Comparison of ENCODE assay signal across 9 cellular contexts in genomic region chr11:18617688-18618340, GRCh38. TPM values are rescaled to one million over a fixed set of nuclear protein-coding genes. Genes with fewer than 3 reads are reported as not detected.
DNase-seq lines count a peak whose midpoint lies in the region; ATAC-seq, FAIRE-seq and TF ChIP-seq lines count a peak whose summit lies in the region.
"Had no signal": no experiment of that assay in that cellular context is flagged by ENCODE, and none has a peak within 500 bp of the region (broad histone marks: within the 10 kb centered on the region; RNA-seq: fewer than 3 reads in every experiment).

No MANE protein-coding gene starts in this region.

- no peak overlapping the region for H2AFZ ChIP-seq in DND-41 (ENCODE audit: low read depth, low read length)
- H2AFZ ChIP-seq in HepG2 (ENCODE audit: low read length): no peak overlapping the region

- BruUV-seq in HepG2 (replicated peaks; lab: Mats Ljungman, UMichigan): no TSS peak

- H3K4me2 ChIP-seq in DND-41 (ENCODE audit: insufficient read depth, low read length): peak overlapping the region; percentile 57
- H3K4me2 ChIP-seq in HepG2 (ENCODE audit: low read depth, low read length): no peak overlapping the region

- peaks cover 75% of the 10 kb centered on the region for H3K79me2 ChIP-seq in DND-41 (ENCODE audit: insufficient read depth, low read length)
- peaks cover 40% of the 10 kb centered on the region for H3K79me2 ChIP-seq in HepG2 (ENCODE audit: insufficient read depth, low read length)

- H3K27me3 Mint-ChIP-seq in activated T-cell treated with anti-CD3 and anti-CD28 coated beads, Interleukin-2, amount 50 U/mL, for 72 hours (ENCODE audit: low read depth): no peaks in the 10 kb centered on the region

- H3K9me3 Mint-ChIP-seq in activated T-cell treated with anti-CD3 and anti-CD28 coated beads, Interleukin-2, amount 50 U/mL, for 72 hours: no peaks in the 10 kb centered on the region

- peaks cover 13 to 17% of the 10 kb centered on the region in 2 donors for H3K36me3 Mint-ChIP-seq in activated T-cell treated with anti-CD3 and anti-CD28 coated beads, Interleukin-2, amount 50 U/mL, for 72 hours (ENCODE audit: insufficient read depth in 2 of 2)

- CTCF ChIA-PET in HepG2 (lab: Yijun Ruan, JAX; ENCODE audit: low intra/inter-chr PET ratio, low total read pairs): no interaction called here

- H3K36me3 ChIP-seq in DND-41 (ENCODE audit: insufficient read depth, low read length): peaks cover 31% of the 10 kb centered on the region
- H3K36me3 ChIP-seq in muscle layer of duodenum (ENCODE audit: control insufficient read depth in 1 of 2, insufficient read depth in 2 of 2, low read length in 2 of 2): peaks cover 15 to 30% of the 10 kb centered on the region in 2 donors
- H3K36me3 ChIP-seq in HepG2 (replicated peaks in 1 of 2; ENCODE audit: control insufficient read depth in 1 of 2, insufficient read depth in 2 of 2, low read length in 2 of 2): peaks cover 9 to 36% of the 10 kb centered on the region in 2 experiments

- POLR2A ChIA-PET in HepG2 (lab: Yijun Ruan, JAX): interaction anchor here (2.3 kb wide), 1 partner anchor 16 kb away, joined by 7 read pairs; the partner anchor contains the start of gene SPTY2D1

- peaks cover 65% of the 10 kb centered on the region for H3K4me1 Mint-ChIP-seq in activated T-cell treated with anti-CD3 and anti-CD28 coated beads, Interleukin-2, amount 50 U/mL, for 72 hours (ENCODE audit: low read depth)

- H4K20me1 ChIP-seq in DND-41 (ENCODE audit: insufficient read depth, low read length): peaks cover 46% of the 10 kb centered on the region; the same call in 1 of the 2 replicates
- H4K20me1 ChIP-seq in HepG2 (ENCODE audit: insufficient read depth, low read length): 0 out of 2 replicates have a peak, but pooled peaks cover 2% of the 10 kb centered on the region

- intact Hi-C loops in HepG2 (cut with micrococcal nuclease; ENCODE audit: unreplicated experiment): no loop called here

- peak; percentile 97 for ATAC-seq in DND-41 (ENCODE audit: insufficient read depth, low read depth)
- peak; percentile 38 for ATAC-seq in HG02938 (IDR thresholded peaks at IDR 0.05; ENCODE audit: unreplicated experiment)
- ATAC-seq in activated T-cell treated with anti-CD3 and anti-CD28 coated beads, Interleukin-2, amount 50 U/mL, for 72 hours (replicated peaks in 1 of 2): peak; percentile 66 to 74
- no peak for ATAC-seq in HG03139 (IDR thresholded peaks at IDR 0.05; ENCODE audit: unreplicated experiment)
- no peak for ATAC-seq in HepG2

- no peak for FAIRE-seq in HepG2 (lab: Jason Lieb, UNC)

- no peak for TF ChIP-seq RAD21 in HepG2 (CRISPR knock-in tag; IDR thresholded peaks at IDR 0.05)

- DNase-seq in DND-41: peak; percentile 77
- DNase-seq in activated T-cell treated with anti-CD3 and anti-CD28 coated beads, Interleukin-2, amount 50 U/mL, for 72 hours: peak; percentile 39 to 49
- DNase-seq in AG08396 (ENCODE audit: low spot score): no peak
- no peak for DNase-seq in HepG2 (ENCODE audit: low spot score)
- DNase-seq in D341Med (ENCODE audit: low spot score): no peak

- H3K4me3 ChIP-seq in DND-41 (ENCODE audit: low read depth in 1 of 2, low read length in 2 of 2) (no peak overlapping the region; a peak in 1 of 4 replicates), muscle layer of duodenum (ENCODE audit: low read depth in 1 of 2, low read length in 2 of 2) (no peak overlapping the region), HepG2 (replicated peaks in 1 of 3; ENCODE audit: insufficient read depth in 1 of 3, low read depth in 2 of 3, low read length in 3 of 3) (no peak overlapping the region)

- TF ChIP-seq POLR2A in HepG2 (IDR thresholded peaks at IDR 0.05; ENCODE audit: insufficient read depth in 1 of 2, low read depth in 2 of 2, low read length in 2 of 2): no peak

- H3K4me1 ChIP-seq in DND-41 (ENCODE audit: insufficient read depth, low read length): peaks cover 35% of the 10 kb centered on the region
- peaks cover 9 to 14% of the 10 kb centered on the region in 2 donors for H3K4me1 ChIP-seq in muscle layer of duodenum (ENCODE audit: control insufficient read depth in 1 of 2, insufficient read depth in 2 of 2, low read length in 2 of 2)
- H3K4me1 ChIP-seq in HepG2 (ENCODE audit: insufficient read depth, low read length): peaks cover 5% of the 10 kb centered on the region; the same call in 1 of the 2 replicates

- H3K9ac ChIP-seq in DND-41 (ENCODE audit: low read depth, low read length): peak overlapping the region; percentile 49
- H3K9ac ChIP-seq in HepG2 (ENCODE audit: insufficient read depth, low read depth, low read length): no peak overlapping the region

- TF ChIP-seq EP300 in HepG2 (IDR thresholded peaks at IDR 0.05; ENCODE audit: low read depth in 2 of 2, low read length in 2 of 2) (no peak), HepG2 (CRISPR knock-in tag; IDR thresholded peaks at IDR 0.05; ENCODE audit: borderline replicate concordance) (no peak)

- no peaks in the 10 kb centered on the region for H3K27me3 ChIP-seq in DND-41 (ENCODE audit: insufficient read depth, low read length, poor library complexity)
- no peaks in the 10 kb centered on the region for H3K27me3 ChIP-seq in muscle layer of duodenum (ENCODE audit: low read depth, low read length)
- H3K27me3 ChIP-seq in HepG2 (ENCODE audit: control insufficient read depth in 1 of 2, insufficient read depth in 2 of 2, low read length in 2 of 2): no peaks in the 10 kb centered on the region

- in situ Hi-C loops in HepG2 (cut with HindIII; ENCODE audit: extremely low pct_ligation_motif_present, low pct_unique_long_range_greater_than_20kb): no loop called here

- peak overlapping the region; percentile 77 for H3K27ac Mint-ChIP-seq in activated T-cell treated with anti-CD3 and anti-CD28 coated beads, Interleukin-2, amount 50 U/mL, for 72 hours

- WGBS in HepG2 (ENCODE audit: low lambda C conversion rate): 82% methylated on average over 10 of the region's 10 CpGs

- peak overlapping the region; percentile 76 for H3K27ac ChIP-seq in DND-41 (ENCODE audit: low read length)
- H3K27ac ChIP-seq in muscle layer of duodenum (ENCODE audit: low read length): peak overlapping the region; percentile 41
- no peak overlapping the region for H3K27ac ChIP-seq in HepG2 (ENCODE audit: extremely low read length, insufficient read depth, low read length)

- H3K9me3 ChIP-seq in DND-41 (ENCODE audit: insufficient read depth, low read length, severe bottlenecking) (no peaks in the 10 kb centered on the region), muscle layer of duodenum (ENCODE audit: control insufficient read depth in 1 of 2, low read length in 2 of 2) (no peaks in the 10 kb centered on the region), HepG2 (ENCODE audit: low read length) (no peaks in the 10 kb centered on the region)

- TF ChIP-seq CTCF in DND-41 (IDR thresholded peaks at IDR 0.05; ENCODE audit: borderline replicate concordance, extremely low read depth, low read length, poor library complexity, severe bottlenecking): no peak
- no peak for TF ChIP-seq CTCF in HepG2 (CRISPR knock-in tag; IDR thresholded peaks at IDR 0.05)

- peak overlapping the region; percentile 72 to 82 for H3K4me3 Mint-ChIP-seq in activated T-cell treated with anti-CD3 and anti-CD28 coated beads, Interleukin-2, amount 50 U/mL, for 72 hours

RNA-seq across cellular contexts. Expression of gene SPTY2D1, which starts 16.3 kb away (rescaled TPM):
- 10 to 100 TPM; 23.1 to 25.3 TPM for total RNA-seq in activated T-cell treated with anti-CD3 and anti-CD28 coated beads, Interleukin-2, amount 50 U/mL, for 72 hours
- total RNA-seq in HepG2 (2016; rRNA removed; fragmentation: Illumina TruSeq; extraction: Trizol): 14.8 and 22.2 TPM in 2 replicates
- 1.1 and 1.2 TPM in 2 replicates for total RNA-seq in HepG2 (2016; cell fraction: cytosol; rRNA removed; fragmentation: Illumina TruSeq; extraction: Trizol; ENCODE audit: low read depth)
- total RNA-seq in HepG2 (2016; cell fraction: insoluble cytoplasmic fraction; rRNA removed; fragmentation: Illumina TruSeq; extraction: Trizol): 16.2 and 20.9 TPM in 2 replicates
- total RNA-seq in HepG2 (2016; cell fraction: membrane; rRNA removed; fragmentation: Illumina TruSeq; extraction: Trizol): 3.3 and 4.4 TPM in 2 replicates
- 9.3 and 9.9 TPM in 2 replicates for total RNA-seq in HepG2 (2016; cell fraction: nucleus; rRNA removed; fragmentation: Illumina TruSeq; extraction: Trizol)
- polyA plus RNA-seq in HepG2 (2011; rRNA removed): 5.4 and 6.9 TPM in 2 replicates
- polyA plus RNA-seq in HepG2 (2011; cell fraction: cytosol; rRNA removed): 5.7 and 7.0 TPM in 2 replicates
- 3.7 and 3.8 TPM in 2 replicates for polyA plus RNA-seq in HepG2 (2011; cell fraction: nucleus; rRNA removed)
- polyA plus RNA-seq in HepG2 (2012): 5.1 and 6.9 TPM in 2 replicates
- polyA plus RNA-seq in HepG2 (2016; cell fraction: cytosol; fragmentation: Illumina TruSeq; extraction: Trizol; ENCODE audit: low read depth): 0.76 and 0.80 TPM in 2 replicates
- polyA plus RNA-seq in HepG2 (2016; cell fraction: insoluble cytoplasmic fraction; fragmentation: Illumina TruSeq; extraction: Trizol; ENCODE audit: low read depth): 13.3 and 15.1 TPM in 2 replicates
- 1.7 and 2.0 TPM in 2 replicates for polyA plus RNA-seq in HepG2 (2016; cell fraction: membrane; fragmentation: Illumina TruSeq; extraction: Trizol; ENCODE audit: low read depth)
- polyA plus RNA-seq in HepG2 (2016; cell fraction: nucleus; fragmentation: Illumina TruSeq; extraction: Trizol; ENCODE audit: insufficient read depth, low read depth): 9.4 and 9.7 TPM in 2 replicates
- polyA minus RNA-seq in HepG2 (2011; rRNA and poly(A)+ RNA removed; ENCODE audit: low replicate concordance): 14.5 and 22.2 TPM in 2 replicates
- 7.8 and 7.9 TPM in 2 replicates for polyA minus RNA-seq in HepG2 (2011; cell fraction: cytosol; rRNA and poly(A)+ RNA removed)
- 7.9 and 9.3 TPM in 2 replicates for polyA minus RNA-seq in HepG2 (2011; cell fraction: nucleus; rRNA and poly(A)+ RNA removed)

RNA-seq across cellular contexts. Expression of gene MISFA, which starts 18.2 kb away (rescaled TPM):
- total RNA-seq in activated T-cell treated with anti-CD3 and anti-CD28 coated beads, Interleukin-2, amount 50 U/mL, for 72 hours: 1 to 10 TPM; 1.0 to 3.1 TPM
- 4.8 and 5.4 TPM in 2 replicates for total RNA-seq in HepG2 (2016; rRNA removed; fragmentation: Illumina TruSeq; extraction: Trizol)
- total RNA-seq in HepG2 (2016; cell fraction: cytosol; rRNA removed; fragmentation: Illumina TruSeq; extraction: Trizol; ENCODE audit: low read depth): 12.1 and 19.1 TPM in 2 replicates
- 6.5 and 7.6 TPM in 2 replicates for total RNA-seq in HepG2 (2016; cell fraction: insoluble cytoplasmic fraction; rRNA removed; fragmentation: Illumina TruSeq; extraction: Trizol)
- total RNA-seq in HepG2 (2016; cell fraction: membrane; rRNA removed; fragmentation: Illumina TruSeq; extraction: Trizol): 9.0 and 12.8 TPM in 2 replicates
- total RNA-seq in HepG2 (2016; cell fraction: nucleus; rRNA removed; fragmentation: Illumina TruSeq; extraction: Trizol): 4.3 and 7.6 TPM in 2 replicates
- polyA plus RNA-seq in HepG2 (2011; rRNA removed): 0.90 and 1.4 TPM in 2 replicates
- 1.5 and 2.5 TPM in 2 replicates for polyA plus RNA-seq in HepG2 (2011; cell fraction: cytosol; rRNA removed)
- 0.33 and 1.5 TPM in 2 replicates for polyA plus RNA-seq in HepG2 (2011; cell fraction: nucleus; rRNA removed)
- 3.7 and 3.8 TPM in 2 replicates for polyA plus RNA-seq in HepG2 (2012)
- 13.7 and 20.5 TPM in 2 replicates for polyA plus RNA-seq in HepG2 (2016; cell fraction: cytosol; fragmentation: Illumina TruSeq; extraction: Trizol; ENCODE audit: low read depth)
- 4.9 and 5.4 TPM in 2 replicates for polyA plus RNA-seq in HepG2 (2016; cell fraction: insoluble cytoplasmic fraction; fragmentation: Illumina TruSeq; extraction: Trizol; ENCODE audit: low read depth)
- polyA plus RNA-seq in HepG2 (2016; cell fraction: membrane; fragmentation: Illumina TruSeq; extraction: Trizol; ENCODE audit: low read depth): 4.5 and 10.5 TPM in 2 replicates
- polyA plus RNA-seq in HepG2 (2016; cell fraction: nucleus; fragmentation: Illumina TruSeq; extraction: Trizol; ENCODE audit: insufficient read depth, low read depth): 13.2 and 14.4 TPM in 2 replicates
- polyA minus RNA-seq in HepG2 (2011; rRNA and poly(A)+ RNA removed; ENCODE audit: low replicate concordance): 1.5 and 2.2 TPM in 2 replicates
- polyA minus RNA-seq in HepG2 (2011; cell fraction: cytosol; rRNA and poly(A)+ RNA removed): 1.9 TPM in 1 of 2 replicates, not detected in the other
- 6.2 and 8.6 TPM in 2 replicates for polyA minus RNA-seq in HepG2 (2011; cell fraction: nucleus; rRNA and poly(A)+ RNA removed)
- total RNA-seq: skeletal muscle tissue had no signal

RNA-seq across cellular contexts. Expression of gene UEVLD, which starts 29.3 kb away (rescaled TPM):
- total RNA-seq in activated T-cell treated with anti-CD3 and anti-CD28 coated beads, Interleukin-2, amount 50 U/mL, for 72 hours: 10 to 100 TPM; 17.5 to 24.3 TPM
- total RNA-seq in HepG2 (2016; rRNA removed; fragmentation: Illumina TruSeq; extraction: Trizol): 13.7 and 21.1 TPM in 2 replicates
- 4.0 and 5.2 TPM in 2 replicates for total RNA-seq in HepG2 (2016; cell fraction: cytosol; rRNA removed; fragmentation: Illumina TruSeq; extraction: Trizol; ENCODE audit: low read depth)
- 10.6 and 18.2 TPM in 2 replicates for total RNA-seq in HepG2 (2016; cell fraction: insoluble cytoplasmic fraction; rRNA removed; fragmentation: Illumina TruSeq; extraction: Trizol)
- 4.6 and 4.8 TPM in 2 replicates for total RNA-seq in HepG2 (2016; cell fraction: membrane; rRNA removed; fragmentation: Illumina TruSeq; extraction: Trizol)
- total RNA-seq in HepG2 (2016; cell fraction: nucleus; rRNA removed; fragmentation: Illumina TruSeq; extraction: Trizol): 7.3 and 11.3 TPM in 2 replicates
- 5.4 and 5.7 TPM in 2 replicates for polyA plus RNA-seq in HepG2 (2011; rRNA removed)
- 2.8 and 6.2 TPM in 2 replicates for polyA plus RNA-seq in HepG2 (2011; cell fraction: cytosol; rRNA removed)
- 1.9 and 2.2 TPM in 2 replicates for polyA plus RNA-seq in HepG2 (2011; cell fraction: nucleus; rRNA removed)
- polyA plus RNA-seq in HepG2 (2012): 6.7 and 6.9 TPM in 2 replicates
- 0.79 and 0.94 TPM in 2 replicates for polyA plus RNA-seq in HepG2 (2016; cell fraction: cytosol; fragmentation: Illumina TruSeq; extraction: Trizol; ENCODE audit: low read depth)
- 11.7 and 12.9 TPM in 2 replicates for polyA plus RNA-seq in HepG2 (2016; cell fraction: insoluble cytoplasmic fraction; fragmentation: Illumina TruSeq; extraction: Trizol; ENCODE audit: low read depth)
- 1.8 and 2.0 TPM in 2 replicates for polyA plus RNA-seq in HepG2 (2016; cell fraction: membrane; fragmentation: Illumina TruSeq; extraction: Trizol; ENCODE audit: low read depth)
- polyA plus RNA-seq in HepG2 (2016; cell fraction: nucleus; fragmentation: Illumina TruSeq; extraction: Trizol; ENCODE audit: insufficient read depth, low read depth): 5.8 and 7.6 TPM in 2 replicates
- 5.8 and 13.5 TPM in 2 replicates for polyA minus RNA-seq in HepG2 (2011; rRNA and poly(A)+ RNA removed; ENCODE audit: low replicate concordance)
- 3.6 and 3.9 TPM in 2 replicates for polyA minus RNA-seq in HepG2 (2011; cell fraction: cytosol; rRNA and poly(A)+ RNA removed)
- 9.1 and 11.7 TPM in 2 replicates for polyA minus RNA-seq in HepG2 (2011; cell fraction: nucleus; rRNA and poly(A)+ RNA removed)

Comparison
In these comparisons a context has a peak if more than half of its experiments do, and no peak if none do; other contexts are left out.
1. ATAC-seq: peak in DND-41 (single experiment), HG02938 (single experiment) and activated T-cell treated with anti-CD3 and anti-CD28 coated beads, Interleukin-2, amount 50 U/mL, for 72 hours (2 of 2); none in HG03139 (single experiment) and HepG2 (single experiment).
2. DNase-seq: peak in DND-41 (single experiment) and activated T-cell treated with anti-CD3 and anti-CD28 coated beads, Interleukin-2, amount 50 U/mL, for 72 hours (2 of 2); none in AG08396 (single experiment), HepG2 (single experiment) and D341Med (single experiment).